ENCODE assay signal across 24 cellular contexts in genomic region chr11:70367071-70367470, GRCh38. TPM values are rescaled to one million over a fixed set of nuclear protein-coding genes. Genes with fewer than 3 reads are reported as not detected.
DNase-seq lines count a peak whose midpoint lies in the region; ATAC-seq, FAIRE-seq and TF ChIP-seq lines count a peak whose summit lies in the region.
"Had no signal": no experiment of that assay in that cellular context is flagged by ENCODE, and none has a peak within 500 bp of the region (broad histone marks: within the 10 kb centered on the region; RNA-seq: fewer than 3 reads in every experiment).

No MANE protein-coding gene starts in this region.

- peaks cover 5% of the 10 kb centered on the region; the same call in 1 of the 2 replicates for H3K4me1 ChIP-seq in SJSA1 (replicated peaks)
- H3K4me1 ChIP-seq: transverse colon had no signal

- no peak for TF ChIP-seq POLR2A in GM12892 (IDR thresholded peaks at IDR 0.05; ENCODE audit: low read depth, low read length)

- TF ChIP-seq CTCF in fibroblast of villous mesenchyme (IDR thresholded peaks at IDR 0.05; ENCODE audit: insufficient read depth, low read depth, low read length) = no peak

- H3K27ac Mint-ChIP-seq in activated naive CD8-positive, alpha-beta T cell = peak overlapping the region; percentile 42
- H3K27ac Mint-ChIP-seq in activated naive CD8-positive, alpha-beta T cell treated with anti-CD3 and anti-CD28 coated beads for 36 hours = no peak overlapping the region
- no peak overlapping the region for H3K27ac Mint-ChIP-seq in effector memory CD8-positive, alpha-beta T cell
- H3K27ac Mint-ChIP-seq: activated CD4-positive, alpha-beta T cell treated with anti-CD3 and anti-CD28 coated beads, Interleukin-2, amount 10 ng/mL, durations not matched to agents 7 days and 5 days; activated naive CD4-positive, alpha-beta T cell treated with anti-CD3 and anti-CD28 coated beads, Interleukin-2, amount 10 ng/mL, durations not matched to agents 7 days and 5 days; CD4-positive, CD25-positive, alpha-beta regulatory T cell; H9; IgD-negative memory B cell; stimulated activated naive CD8-positive, alpha-beta T cell treated with anti-CD3 and anti-CD28 coated beads, Interleukin-15, Interleukin-2, amounts not matched to agents 100 ng/mL and 50 ng/mL, for 24 hours had no signal

- ATAC-seq in effector memory CD8-positive, alpha-beta T cell (replicated peaks) = no peak
- ATAC-seq: sciatic nerve had no signal

- H3K4me3 ChIP-seq in SJSA1 (no peak overlapping the region), fibroblast of villous mesenchyme (ENCODE audit: low read depth, low read length) (no peak overlapping the region)
- H3K4me3 ChIP-seq: transverse colon had no signal

- no peaks in the 10 kb centered on the region for H3K27me3 ChIP-seq in SJSA1 (replicated peaks)
- H3K27me3 ChIP-seq: transverse colon had no signal

- no peak overlapping the region for H3K27ac ChIP-seq in SJSA1
- H3K27ac ChIP-seq: HL-60, transverse colon had no signal

- H3K4me1 Mint-ChIP-seq in activated naive CD8-positive, alpha-beta T cell (ENCODE audit: low read depth) = peaks cover 37% of the 10 kb centered on the region
- peaks cover 34% of the 10 kb centered on the region for H3K4me1 Mint-ChIP-seq in activated naive CD8-positive, alpha-beta T cell treated with anti-CD3 and anti-CD28 coated beads for 36 hours
- peaks cover 25 to 32% of the 10 kb centered on the region in 2 donors for H3K4me1 Mint-ChIP-seq in effector memory CD8-positive, alpha-beta T cell (ENCODE audit: low read depth in 2 of 2)
- H3K4me1 Mint-ChIP-seq: H9 had no signal

- peaks cover 5% of the 10 kb centered on the region for H3K9me3 Mint-ChIP-seq in activated naive CD8-positive, alpha-beta T cell (ENCODE audit: low read depth)
- peaks cover 4% of the 10 kb centered on the region for H3K9me3 Mint-ChIP-seq in activated naive CD8-positive, alpha-beta T cell treated with anti-CD3 and anti-CD28 coated beads for 36 hours
- peaks cover 0 to 3% of the 10 kb centered on the region in 2 donors for H3K9me3 Mint-ChIP-seq in effector memory CD8-positive, alpha-beta T cell
- H3K9me3 Mint-ChIP-seq: IgD-negative memory B cell had no signal

- DNase-seq in activated naive CD8-positive, alpha-beta T cell treated with anti-CD3 and anti-CD28 coated beads for 36 hours = no peak
- DNase-seq in SJSA1 (ENCODE audit: low read depth in 1 of 2, low spot score in 2 of 2) = peak; percentile 40 to 56
- peak; percentile 76 for DNase-seq in fibroblast of villous mesenchyme (ENCODE audit: low read depth)
- DNase-seq in GM12892 (ENCODE audit: insufficient read length) = no peak
- no peak for DNase-seq in NCI-H774 (lab: John Stamatoyannopoulos, UW)
- DNase-seq in effector memory CD8-positive, alpha-beta T cell = no peak
- DNase-seq in SHP77 treated with DMSO at 0.1 percent for 48 hours (lab: John Stamatoyannopoulos, UW) = no peak
- DNase-seq: ACHN; activated CD4-positive, alpha-beta T cell treated with anti-CD3 and anti-CD28 coated beads, Interleukin-2, amount 10 ng/mL, durations not matched to agents 7 days and 5 days; activated naive CD4-positive, alpha-beta T cell treated with anti-CD3 and anti-CD28 coated beads, Interleukin-2, amount 10 ng/mL, durations not matched to agents 7 days and 5 days; activated T-cell treated with anti-CD3 and anti-CD28 coated beads, Interleukin-2, amount 50 U/mL, for 1 hour; CD4-positive, CD25-positive, alpha-beta regulatory T cell; glutamatergic neuron; H9; NCI-H1048; NCI-H2107; stimulated activated CD4-positive, alpha-beta T cell treated with anti-CD3 and anti-CD28 coated beads, Interleukin-2, amount 100 ng/mL, for 24 hours; transverse colon had no signal

- no peaks in the 10 kb centered on the region for H3K9me3 ChIP-seq in SJSA1 (replicated peaks)
- H3K9me3 ChIP-seq: transverse colon had no signal

- H3K4me3 Mint-ChIP-seq in activated naive CD8-positive, alpha-beta T cell = no peak overlapping the region
- no peak overlapping the region for H3K4me3 Mint-ChIP-seq in activated naive CD8-positive, alpha-beta T cell treated with anti-CD3 and anti-CD28 coated beads for 36 hours
- peak overlapping the region in 1 of 2 donors; percentile 14 for H3K4me3 Mint-ChIP-seq in effector memory CD8-positive, alpha-beta T cell
- H3K4me3 Mint-ChIP-seq: activated CD4-positive, alpha-beta T cell treated with anti-CD3 and anti-CD28 coated beads, Interleukin-2, amount 10 ng/mL, durations not matched to agents 7 days and 5 days; activated naive CD4-positive, alpha-beta T cell treated with anti-CD3 and anti-CD28 coated beads, Interleukin-2, amount 10 ng/mL, durations not matched to agents 7 days and 5 days; H9; IgD-negative memory B cell; stimulated activated naive CD8-positive, alpha-beta T cell treated with anti-CD3 and anti-CD28 coated beads, Interleukin-15, Interleukin-2, amounts not matched to agents 100 ng/mL and 50 ng/mL, for 24 hours had no signal

- FAIRE-seq in GM12892 (lab: Jason Lieb, UNC) = no peak
- FAIRE-seq: TTC549 had no signal

- peaks cover 64% of the 10 kb centered on the region for H3K36me3 ChIP-seq in SJSA1

- H3K36me3 Mint-ChIP-seq in activated naive CD8-positive, alpha-beta T cell = peaks cover 31% of the 10 kb centered on the region
- H3K36me3 Mint-ChIP-seq in activated naive CD8-positive, alpha-beta T cell treated with anti-CD3 and anti-CD28 coated beads for 36 hours = peaks cover 49% of the 10 kb centered on the region
- peaks cover 17% of the 10 kb centered on the region for H3K36me3 Mint-ChIP-seq in effector memory CD8-positive, alpha-beta T cell (ENCODE audit: insufficient read depth)

- H3K27me3 Mint-ChIP-seq in activated naive CD8-positive, alpha-beta T cell = no peaks in the 10 kb centered on the region
- H3K27me3 Mint-ChIP-seq in activated naive CD8-positive, alpha-beta T cell treated with anti-CD3 and anti-CD28 coated beads for 36 hours = peaks cover 3% of the 10 kb centered on the region
- H3K27me3 Mint-ChIP-seq in effector memory CD8-positive, alpha-beta T cell = no peaks in the 10 kb centered on the region
- H3K27me3 Mint-ChIP-seq: CD4-positive, CD25-positive, alpha-beta regulatory T cell; IgD-negative memory B cell had no signal

RNA-seq across cellular contexts. Expression of gene CTTN, which starts 31.3 kb away (rescaled TPM):
- total RNA-seq in activated naive CD8-positive, alpha-beta T cell treated with anti-CD3 and anti-CD28 coated beads for 36 hours = 10 to 100 TPM; 10.5 to 11.3 TPM
- total RNA-seq in SJSA1 (2014; rRNA removed; shearing (Covaris generic)) = 747 and 1,035 TPM in 2 replicates
- total RNA-seq in fibroblast of villous mesenchyme = 358 and 406 TPM in 2 replicates
- polyA plus RNA-seq in GM12892 (2012; ENCODE audit: missing spikeins) = 23.7 TPM

Comparison
In these comparisons a context has a peak if more than half of its experiments do, and no peak if none do; other contexts are left out.
1. DNase-seq: peak in SJSA1 (2 of 2) and fibroblast of villous mesenchyme (single experiment); none in activated naive CD8-positive, alpha-beta T cell treated with anti-CD3 and anti-CD28 coated beads for 36 hours (single experiment), GM12892 (single experiment), NCI-H774 (single experiment), effector memory CD8-positive, alpha-beta T cell (0 of 3) and SHP77 treated with DMSO at 0.1 percent for 48 hours (single experiment).
2. RNA of gene CTTN, which starts 31.3 kb away (total RNA-seq): 747 to 1,035 TPM in SJSA1 and 358 to 406 TPM in fibroblast of villous mesenchyme; 10.5 to 11.3 TPM in activated naive CD8-positive, alpha-beta T cell treated with anti-CD3 and anti-CD28 coated beads for 36 hours; every median in the first group is over 10 times any median in the second.